In genomic region chr2:70104231-70105111, GRCh38 we compare ENCODE assay signal across 8 cellular contexts. TPM values are rescaled to one million over a fixed set of nuclear protein-coding genes. Genes with fewer than 3 reads are reported as not detected.
DNase-seq lines count a peak whose midpoint lies in the region; ATAC-seq and TF ChIP-seq lines count a peak whose summit lies in the region.

No MANE protein-coding gene starts in this region.

- 48% methylated on average over 11 of the region's 11 CpGs for WGBS in hepatocyte (ENCODE audit: low lambda C conversion rate, missing lambda C conversion rate)

- peak overlapping the region; percentile 96 for H3K27ac Mint-ChIP-seq in CD4-positive, alpha-beta T cell
- peak overlapping the region; percentile 84 to 97 (median 95) for H3K27ac Mint-ChIP-seq in IgD-negative memory B cell
- peak overlapping the region; percentile 90 for H3K27ac Mint-ChIP-seq in activated CD4-positive, alpha-beta memory T cell treated with anti-CD3 and anti-CD28 coated beads, Interleukin-2, amount 10 ng/mL, durations not matched to agents 7 days and 5 days

- H4K20me1 ChIP-seq in hepatocyte (ENCODE audit: insufficient read depth, poor library complexity, severe bottlenecking) = no peaks in the 10 kb centered on the region

- no peaks in the 10 kb centered on the region for H3K27me3 ChIP-seq in CD4-positive, alpha-beta T cell (ENCODE audit: control insufficient read depth, insufficient read depth, low read length)
- no peaks in the 10 kb centered on the region for H3K27me3 ChIP-seq in hepatocyte

- H3K9me3 ChIP-seq in CD4-positive, alpha-beta T cell (ENCODE audit: control insufficient read depth, low read length) = no peaks in the 10 kb centered on the region
- H3K9me3 ChIP-seq in hepatocyte (ENCODE audit: low read depth) = no peaks in the 10 kb centered on the region

- ATAC-seq in CD4-positive, alpha-beta T cell (ENCODE audit: poor library complexity) = no peak
- ATAC-seq in GM18858 (IDR thresholded peaks at IDR 0.05; ENCODE audit: unreplicated experiment) (no peak), GM18511 (IDR thresholded peaks at IDR 0.05; ENCODE audit: unreplicated experiment) (no peak)

- H3K4me1 Mint-ChIP-seq in CD4-positive, alpha-beta T cell (ENCODE audit: low read depth) = peaks cover 52% of the 10 kb centered on the region
- H3K4me1 Mint-ChIP-seq in IgD-negative memory B cell = peaks cover 39 to 45% (median 43%) of the 10 kb centered on the region in 3 donors
- peaks cover 56% of the 10 kb centered on the region for H3K4me1 Mint-ChIP-seq in activated CD4-positive, alpha-beta memory T cell treated with anti-CD3 and anti-CD28 coated beads, Interleukin-2, amount 10 ng/mL, durations not matched to agents 7 days and 5 days

- no peaks in the 10 kb centered on the region for H3K79me2 ChIP-seq in hepatocyte

- H2AFZ ChIP-seq in hepatocyte = peak overlapping the region; percentile 54

- peak in 1 of 10 experiments; percentile 38 for DNase-seq in CD4-positive, alpha-beta T cell
- DNase-seq in activated CD4-positive, alpha-beta memory T cell treated with anti-CD3 and anti-CD28 coated beads, Interleukin-2, amount 10 ng/mL, durations not matched to agents 7 days and 5 days = peak; percentile 54
- DNase-seq in hepatocyte (ENCODE audit: low spot score) (peak; percentile 74), cerebellum (ENCODE audit: low spot score) (no peak)
- DNase-seq in stimulated activated CD8-positive, alpha-beta memory T cell treated with anti-CD3 and anti-CD28 coated beads, Interleukin-4, amount 100 ng/mL, for 48 hours = peak; percentile 65

- no peak overlapping the region for H3K4me3 ChIP-seq in hepatocyte

- POLR2A ChIA-PET in CD4-positive, alpha-beta T cell (lab: Charles Lee) = interaction anchor here (0.6 to 13.8 kb wide), 15 partner anchors 9 to 1338 kb away, joined by 3 to 232 read pairs (median 11); partner anchors contain the start of genes MXD1, PCBP1 and SNRPG
- POLR2A ChIA-PET in activated CD4-positive, alpha-beta memory T cell treated with anti-CD3 and anti-CD28 coated beads, Interleukin-2, amount 10 ng/mL, durations not matched to agents 7 days and 5 days (lab: Charles Lee) = interaction anchor here (1.0 to 15.3 kb wide), 10 partner anchors 8 to 191 kb away, joined by 3 to 496 read pairs (median 8); partner anchors contain the start of genes C2orf42, MXD1, PCBP1 and SNRPG

- CTCF ChIA-PET in CD4-positive, alpha-beta T cell (lab: Charles Lee) = interaction anchor here (0.7 to 1.8 kb wide), 7 partner anchors 9 to 79 kb away, joined by 3 to 9 read pairs (median 3); no protein-coding TSS in a partner anchor
- CTCF ChIA-PET in activated CD4-positive, alpha-beta memory T cell treated with anti-CD3 and anti-CD28 coated beads, Interleukin-2, amount 10 ng/mL, durations not matched to agents 7 days and 5 days (lab: Charles Lee) = interaction anchor here (0.6 to 2.3 kb wide), 12 partner anchors 9 to 190 kb away, joined by 3 to 12 read pairs (median 5); partner anchors contain the start of gene MXD1

- no peaks in the 10 kb centered on the region for H3K36me3 Mint-ChIP-seq in CD4-positive, alpha-beta T cell (ENCODE audit: low read depth)
- no peaks in the 10 kb centered on the region for H3K36me3 Mint-ChIP-seq in IgD-negative memory B cell
- peaks cover 4% of the 10 kb centered on the region for H3K36me3 Mint-ChIP-seq in activated CD4-positive, alpha-beta memory T cell treated with anti-CD3 and anti-CD28 coated beads, Interleukin-2, amount 10 ng/mL, durations not matched to agents 7 days and 5 days (ENCODE audit: low read depth)

- intact Hi-C loops in CD4-positive, alpha-beta T cell (cut with DNase I, micrococcal nuclease) = no loop called here

- TF ChIP-seq CTCF in CD4-positive, alpha-beta T cell (IDR thresholded peaks at IDR 0.05) = no peak
- no peak for TF ChIP-seq CTCF in hepatocyte (IDR thresholded peaks at IDR 0.05; ENCODE audit: poor library complexity)

- no peaks in the 10 kb centered on the region for H3K36me3 ChIP-seq in hepatocyte (replicated peaks; ENCODE audit: insufficient read depth, low read depth)

- H3K4me1 ChIP-seq in hepatocyte (ENCODE audit: insufficient read depth) = peaks cover 22% of the 10 kb centered on the region

- H3K27ac ChIP-seq in CD4-positive, alpha-beta T cell (ENCODE audit: low read depth, low read length) = peak overlapping the region; percentile 70
- H3K27ac ChIP-seq in hepatocyte = peak overlapping the region; percentile 82

- no peaks in the 10 kb centered on the region for H3K9me2 ChIP-seq in hepatocyte (replicated peaks; ENCODE audit: insufficient read depth)

- no peaks in the 10 kb centered on the region for H3K27me3 Mint-ChIP-seq in CD4-positive, alpha-beta T cell
- H3K27me3 Mint-ChIP-seq in IgD-negative memory B cell = no peaks in the 10 kb centered on the region
- no peaks in the 10 kb centered on the region for H3K27me3 Mint-ChIP-seq in activated CD4-positive, alpha-beta memory T cell treated with anti-CD3 and anti-CD28 coated beads, Interleukin-2, amount 10 ng/mL, durations not matched to agents 7 days and 5 days

- peak overlapping the region; percentile 61 for H3K4me2 ChIP-seq in hepatocyte

- H3K4me3 Mint-ChIP-seq in CD4-positive, alpha-beta T cell = peak overlapping the region; percentile 83
- peak overlapping the region; percentile 72 to 96 (median 86) for H3K4me3 Mint-ChIP-seq in IgD-negative memory B cell
- peak overlapping the region; percentile 72 for H3K4me3 Mint-ChIP-seq in activated CD4-positive, alpha-beta memory T cell treated with anti-CD3 and anti-CD28 coated beads, Interleukin-2, amount 10 ng/mL, durations not matched to agents 7 days and 5 days

- H3K9me3 Mint-ChIP-seq in CD4-positive, alpha-beta T cell = no peaks in the 10 kb centered on the region
- H3K9me3 Mint-ChIP-seq in IgD-negative memory B cell = no peaks in the 10 kb centered on the region
- H3K9me3 Mint-ChIP-seq in activated CD4-positive, alpha-beta memory T cell treated with anti-CD3 and anti-CD28 coated beads, Interleukin-2, amount 10 ng/mL, durations not matched to agents 7 days and 5 days = no peaks in the 10 kb centered on the region

RNA-seq across cellular contexts. Expression of gene PCBP1, which starts 17.2 kb away (rescaled TPM):
- 100 to 1,000 TPM; 228 to 233 TPM for total RNA-seq in CD4-positive, alpha-beta T cell
- polyA plus RNA-seq in IgD-negative memory B cell = 123 TPM
- 100 to 1,000 TPM; 475 to 483 TPM for total RNA-seq in activated CD4-positive, alpha-beta memory T cell treated with anti-CD3 and anti-CD28 coated beads, Interleukin-2, amount 10 ng/mL, durations not matched to agents 7 days and 5 days
- 88.5 and 97.1 TPM in 2 replicates for total RNA-seq in hepatocyte
- 180 and 183 TPM in 2 replicates for polyA plus RNA-seq in hepatocyte
- 29.2 TPM for total RNA-seq in cerebellum
